Comparison of ENCODE assay signal across 1 cellular context in the genomic region with DNA sequence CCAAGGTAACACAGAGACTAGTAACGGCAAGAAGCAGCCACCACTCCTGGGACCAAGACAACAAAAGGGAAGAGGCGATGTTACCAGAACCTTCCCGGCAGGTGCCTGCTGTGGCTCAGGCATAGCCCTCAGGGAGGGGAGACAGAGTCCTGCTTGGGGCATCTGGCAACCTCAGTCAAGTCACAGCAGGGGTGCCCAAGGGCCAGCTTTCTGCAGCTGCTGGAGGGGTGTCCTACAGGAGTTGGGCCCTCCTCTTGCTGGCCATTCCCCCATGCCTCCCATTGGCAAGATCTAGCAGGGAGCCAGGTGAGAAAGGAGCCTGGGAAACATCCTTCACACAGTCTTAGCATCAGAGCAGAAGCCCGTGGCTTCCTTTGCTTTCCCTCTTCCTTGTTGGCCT.
TF ChIP-seq lines count a peak whose summit lies in the region.

No MANE protein-coding gene starts in this region.

TF ChIP-seq in GM23338, 12 proteins besides CTCF, POLR2A, EP300 and RAD21 (continued from another document):
- no peak for TF ChIP-seq ETS1 (IDR thresholded peaks at IDR 0.05)
- no peak for TF ChIP-seq EZH2 (IDR thresholded peaks at IDR 0.05; ENCODE audit: low read depth, unreplicated experiment)
- no peak for TF ChIP-seq POLR2AphosphoS5 (IDR thresholded peaks at IDR 0.05; ENCODE audit: low read depth)
